Comparison of ENCODE assay signal across 14 cellular contexts in the genomic region with DNA sequence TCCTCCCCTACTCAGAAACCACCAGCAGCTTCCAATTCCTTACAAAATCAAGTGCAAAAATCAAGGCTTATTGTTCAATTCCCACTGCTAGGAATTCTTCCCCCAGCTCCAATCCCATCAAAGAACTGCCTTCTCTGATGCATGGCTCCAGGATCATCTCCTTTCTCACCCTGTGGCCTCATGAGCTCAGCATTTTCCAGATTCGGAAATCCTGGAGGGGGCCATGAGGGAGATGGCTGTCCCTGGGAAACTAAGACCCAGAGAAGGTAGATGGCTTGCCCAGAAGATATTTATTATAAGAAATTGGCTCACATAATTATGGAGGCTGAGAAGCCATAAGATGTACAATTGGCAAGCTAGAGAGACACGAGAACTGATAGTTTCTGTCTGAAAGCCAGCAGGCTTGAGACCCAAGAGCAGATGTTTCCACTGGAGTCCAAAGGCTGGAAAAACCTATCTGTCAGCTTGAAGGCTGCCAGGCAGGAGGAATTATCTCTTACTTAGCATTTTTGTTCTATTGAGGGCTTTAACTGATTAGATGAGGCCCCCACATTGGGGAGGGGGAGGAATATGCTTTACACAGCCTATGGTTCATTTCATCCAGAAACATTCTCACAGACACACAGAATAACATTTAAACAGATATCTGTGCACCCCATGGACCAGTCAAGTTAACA. TPM values are rescaled to one million over a fixed set of nuclear protein-coding genes. Genes with fewer than 3 reads are reported as not detected.
DNase-seq lines count a peak whose midpoint lies in the region; ATAC-seq, FAIRE-seq and TF ChIP-seq lines count a peak whose summit lies in the region.
"Had no signal": no experiment of that assay in that cellular context is flagged by ENCODE, and none has a peak within 500 bp of the region (broad histone marks: within the 10 kb centered on the region; RNA-seq: fewer than 3 reads in every experiment).

No MANE protein-coding gene starts in this region.

- H3K9me3 ChIP-seq in HCT116 (ENCODE audit: control insufficient read depth in 1 of 2, insufficient read depth in 1 of 2, low read depth in 1 of 2, low read length in 2 of 2): no peaks in the 10 kb centered on the region
- no peaks in the 10 kb centered on the region for H3K9me3 ChIP-seq in K562 (replicated peaks; ENCODE audit: control insufficient read depth, insufficient read depth, low read depth, low read length)
- no peaks in the 10 kb centered on the region for H3K9me3 ChIP-seq in MG63
- H3K9me3 ChIP-seq: Peyer's patch had no signal

- no peak overlapping the region for H3K56ac ChIP-seq in mesendoderm (ENCODE audit: low read length)

- no peak overlapping the region for H4K5ac ChIP-seq in mesendoderm (ENCODE audit: low read length)

- ATAC-seq in HCT116: no peak
- no peak for ATAC-seq in K562
- no peak for ATAC-seq in GM19395 (IDR thresholded peaks at IDR 0.05; ENCODE audit: unreplicated experiment)

- no peak overlapping the region for H3K18ac ChIP-seq in mesendoderm (ENCODE audit: low read length)

- no peak overlapping the region for H3K4ac ChIP-seq in mesendoderm (ENCODE audit: low read depth, low read length)

- no peak overlapping the region for H3K4me3 Mint-ChIP-seq in activated naive CD4-positive, alpha-beta T cell treated with anti-CD3 and anti-CD28 coated beads for 36 hours

- no peak for FAIRE-seq in K562 (lab: Jason Lieb, UNC)

- H3K36me3 Mint-ChIP-seq in activated naive CD4-positive, alpha-beta T cell treated with anti-CD3 and anti-CD28 coated beads for 36 hours (ENCODE audit: low read depth): peaks cover 2% of the 10 kb centered on the region
- H3K36me3 Mint-ChIP-seq: activated naive CD4-positive, alpha-beta T cell treated with anti-CD3 and anti-CD28 coated beads, Interleukin-2, amount 50 U/mL, for 72 hours had no signal

- CTCF ChIA-PET in HCT116 (lab: Charles Lee): interaction anchor here (1.2 kb wide), 1 partner anchor 77 kb away, joined by 3 read pairs; no protein-coding TSS in a partner anchor
- CTCF ChIA-PET in K562 (lab: Yijun Ruan, JAX; ENCODE audit: low intra/inter-chr PET ratio): interaction anchor here (0.6 kb wide), 1 partner anchor 18 kb away, joined by 4 read pairs; no protein-coding TSS in a partner anchor
- CTCF ChIA-PET in activated naive CD4-positive, alpha-beta T cell treated with anti-CD3 and anti-CD28 coated beads for 36 hours (lab: Charles Lee): interaction anchor here (1.4 kb wide), 1 partner anchor 27 kb away, joined by 3 read pairs; no protein-coding TSS in a partner anchor

- no peak overlapping the region for H2AK5ac ChIP-seq in mesendoderm (ENCODE audit: low read length)

- peaks cover 18% of the 10 kb centered on the region for H3K4me1 Mint-ChIP-seq in activated naive CD4-positive, alpha-beta T cell treated with anti-CD3 and anti-CD28 coated beads for 36 hours (ENCODE audit: low read depth)

- H3K9ac ChIP-seq in HCT116 (ENCODE audit: low read length) (peak overlapping the region; percentile 46), K562 (ENCODE audit: insufficient read depth in 1 of 2, low read depth in 2 of 2, low read length in 2 of 2) (no peak overlapping the region), mesendoderm (ENCODE audit: low read length) (no peak overlapping the region)

- TF ChIP-seq RAD21 in HCT116 (IDR thresholded peaks at IDR 0.05; ENCODE audit: low read depth): no peak
- TF ChIP-seq RAD21 in K562 (CRISPR knock-in tag; conservative IDR thresholded peaks at IDR 0.05 in 1 of 2, IDR thresholded peaks at IDR 0.05 in 1 of 2): no peak

- H3K36me3 ChIP-seq in ACC112 (ENCODE audit: insufficient read depth, low read length) (peaks cover 9% of the 10 kb centered on the region), HCT116 (ENCODE audit: control insufficient read depth in 1 of 2, insufficient read depth in 2 of 2, low read length in 2 of 2) (no peaks in the 10 kb centered on the region), K562 (ENCODE audit: control insufficient read depth, insufficient read depth, low read length) (no peaks in the 10 kb centered on the region), mesendoderm (ENCODE audit: control insufficient read depth, insufficient read depth, low read length) (no peaks in the 10 kb centered on the region), MG63 (no peaks in the 10 kb centered on the region)
- H3K36me3 ChIP-seq: Peyer's patch had no signal

- no peaks in the 10 kb centered on the region for H3K9me1 ChIP-seq in K562 (ENCODE audit: control insufficient read depth, insufficient read depth, low read length)

- TF ChIP-seq CTCF in HCT116 (IDR thresholded peaks at IDR 0.05 in 2 of 3, conservative IDR thresholded peaks at IDR 0.05 in 1 of 3; ENCODE audit: borderline replicate concordance in 1 of 3, insufficient read depth in 1 of 3, low read depth in 2 of 3, low read length in 2 of 3) (no peak), K562 (IDR thresholded peaks at IDR 0.05 in 2 of 3, conservative IDR thresholded peaks at IDR 0.05 in 1 of 3; ENCODE audit: insufficient read depth in 2 of 3, low read depth in 1 of 3, low read length in 3 of 3) (no peak)

- no peaks in the 10 kb centered on the region for H3K27me3 Mint-ChIP-seq in activated naive CD4-positive, alpha-beta T cell treated with anti-CD3 and anti-CD28 coated beads for 36 hours (ENCODE audit: low read depth)

- TF ChIP-seq POLR2A in HCT116 (IDR thresholded peaks at IDR 0.05; ENCODE audit: borderline replicate concordance, extremely low read depth, insufficient read depth, insufficient read length) (no peak), K562 (conservative IDR thresholded peaks at IDR 0.05) (no peak)

- no TSS peak for BruUV-seq in HCT116 (replicated peaks; lab: Mats Ljungman, UMichigan)
- no TSS peak for BruUV-seq in K562 (replicated peaks; lab: Mats Ljungman, UMichigan)

- no peak overlapping the region for H4K8ac ChIP-seq in mesendoderm (ENCODE audit: low read depth, low read length)

- H2AFZ ChIP-seq in ACC112 (ENCODE audit: low read length, unreplicated experiment) (no peak overlapping the region), HCT116 (ENCODE audit: low read depth, low read length, poor library complexity, severe bottlenecking) (no peak overlapping the region), K562 (ENCODE audit: low read depth, low read length) (no peak overlapping the region)

- no peak for DNase-seq in HCT116 (ENCODE audit: low read depth, low spot score)
- DNase-seq in K562 (ENCODE audit: extremely low read depth in 1 of 4, low spot score in 3 of 4): no peak
- peak; percentile 69 for DNase-seq in mesendoderm
- no peak for DNase-seq in activated naive CD4-positive, alpha-beta T cell treated with anti-CD3 and anti-CD28 coated beads for 36 hours
- no peak for DNase-seq in anterior cingulate cortex (lab: John Stamatoyannopoulos, UW)
- no peak for DNase-seq in MG63
- DNase-seq: activated T-cell treated with anti-CD3 and anti-CD28 coated beads for 4 hours, NCI-H1694 treated with DMSO at 0.1 percent for 48 hours, NCI-H524 treated with DMSO at 0.1 percent for 48 hours, occipital lobe had no signal

- peak overlapping the region; percentile 100 for H3K27ac ChIP-seq in ACC112 (ENCODE audit: low read depth, low read length)
- no peak overlapping the region for H3K27ac ChIP-seq in HCT116 (ENCODE audit: low read depth, low read length)
- no peak overlapping the region for H3K27ac ChIP-seq in K562 (ENCODE audit: extremely low read depth, low read depth, low read length)
- H3K27ac ChIP-seq in mesendoderm (ENCODE audit: low read depth, low read length): no peak overlapping the region
- H3K27ac ChIP-seq: Peyer's patch had no signal

- RAD21 ChIA-PET in HCT116 (lab: Charles Lee; ENCODE audit: low non-redundant PET in 1 of 2, low total read pairs in 2 of 2, uncharacterized antibody in 2 of 2, unreplicated experiment in 2 of 2): no interaction called here

- H3K9me3 Mint-ChIP-seq in activated naive CD4-positive, alpha-beta T cell treated with anti-CD3 and anti-CD28 coated beads for 36 hours: peaks cover 3% of the 10 kb centered on the region

- H3K79me2 ChIP-seq in ACC112 (ENCODE audit: control insufficient read depth, insufficient read depth, low read length, unreplicated experiment) (no peaks in the 10 kb centered on the region), HCT116 (ENCODE audit: insufficient read depth, low read length) (no peaks in the 10 kb centered on the region), K562 (ENCODE audit: control insufficient read depth, insufficient read depth, low read length) (no peaks in the 10 kb centered on the region), mesendoderm (ENCODE audit: control insufficient read depth, insufficient read depth, low read length) (no peaks in the 10 kb centered on the region)

- no peak overlapping the region for H3K27ac Mint-ChIP-seq in activated naive CD4-positive, alpha-beta T cell treated with anti-CD3 and anti-CD28 coated beads for 36 hours
- H3K27ac Mint-ChIP-seq: activated naive CD4-positive, alpha-beta T cell treated with anti-CD3 and anti-CD28 coated beads, Interleukin-2, amount 50 U/mL, for 72 hours had no signal

- H3K4me1 ChIP-seq in ACC112 (ENCODE audit: control insufficient read depth, insufficient read depth, low read length, unreplicated experiment) (peaks cover 24% of the 10 kb centered on the region), HCT116 (ENCODE audit: control insufficient read depth in 1 of 2, insufficient read depth in 2 of 2, low read length in 2 of 2) (peaks cover 44 to 84% of the 10 kb centered on the region in 2 experiments), K562 (replicated peaks in 1 of 2; ENCODE audit: control insufficient read depth in 2 of 2, insufficient read depth in 2 of 2, low read length in 2 of 2) (peaks cover 0 to 9% of the 10 kb centered on the region in 2 experiments; a peak in 4 of 5 replicates), mesendoderm (ENCODE audit: control insufficient read depth, low read depth, low read length) (no peaks in the 10 kb centered on the region)

- H3K23ac ChIP-seq in mesendoderm (ENCODE audit: low read length): no peak overlapping the region

- H3K4me2 ChIP-seq in HCT116 (ENCODE audit: low read length) (peak overlapping the region; percentile 43), K562 (ENCODE audit: insufficient read depth, low read length) (no peak overlapping the region), mesendoderm (ENCODE audit: low read length) (no peak overlapping the region)

- H4K20me1 ChIP-seq in HCT116 (ENCODE audit: insufficient read depth) (no peaks in the 10 kb centered on the region), K562 (replicated peaks; ENCODE audit: control insufficient read depth, insufficient read depth, low read length) (no peaks in the 10 kb centered on the region)

- 9% methylated on average over 2 of the region's 2 CpGs for WGBS in K562 (ENCODE audit: insufficient coverage, low coverage, missing lambda C conversion rate)
- no CpG with 5 or more reads among the region's 2 CpGs for WGBS in mesendoderm (ENCODE audit: extremely low coverage, insufficient coverage, low lambda C conversion rate)

- no peak overlapping the region for H2BK120ac ChIP-seq in mesendoderm (ENCODE audit: low read depth, low read length)

- no peaks in the 10 kb centered on the region for H3K9me2 ChIP-seq in HCT116 (ENCODE audit: insufficient read depth)

- no peak for TF ChIP-seq EP300 in K562 (IDR thresholded peaks at IDR 0.05; ENCODE audit: low read length)

- H3K4me3 ChIP-seq in ACC112 (ENCODE audit: low read depth, low read length) (no peak overlapping the region), HCT116 (replicated peaks in 1 of 2; ENCODE audit: low read depth in 1 of 2, low read length in 2 of 2) (no peak overlapping the region), K562 (no peak overlapping the region), mesendoderm (ENCODE audit: low read length) (no peak overlapping the region), MG63 (no peak overlapping the region)
- H3K4me3 ChIP-seq: Peyer's patch had no signal

- H3K27me3 ChIP-seq in ACC112 (ENCODE audit: insufficient read depth, low read length) (no peaks in the 10 kb centered on the region), HCT116 (ENCODE audit: insufficient read depth, low read length) (no peaks in the 10 kb centered on the region), K562 (ENCODE audit: control insufficient read depth in 2 of 2, insufficient read depth in 2 of 2, low read length in 2 of 2) (no peaks in the 10 kb centered on the region; a peak in 1 of 5 replicates), mesendoderm (ENCODE audit: insufficient read depth, low read length, poor library complexity) (no peaks in the 10 kb centered on the region), MG63 (no peaks in the 10 kb centered on the region)
- H3K27me3 ChIP-seq: Peyer's patch had no signal

- H3K79me1 ChIP-seq in mesendoderm (ENCODE audit: low read length): no peaks in the 10 kb centered on the region

- in situ Hi-C loops in K562 (cut with MboI): no loop called here

- intact Hi-C loops in HCT116 (cut with micrococcal nuclease) (no loop called here), K562 (cut with micrococcal nuclease) (no loop called here)
- intact Hi-C loops in activated naive CD4-positive, alpha-beta T cell treated with anti-CD3 and anti-CD28 coated beads for 36 hours (cut with micrococcal nuclease): no loop called here

- POLR2A ChIA-PET in HCT116 (lab: Charles Lee): interaction anchor here (1.7 to 6.9 kb wide), 2 partner anchors 9 to 58 kb away, joined by 4 to 73 read pairs; partner anchors contain the start of gene GADD45B
- POLR2A ChIA-PET in K562 (lab: Yijun Ruan, JAX): interaction anchor here (1.3 to 2.1 kb wide), 5 partner anchors 9 to 58 kb away, joined by 3 to 12 read pairs (median 5); partner anchors contain the start of gene GADD45B

- no peak overlapping the region for H2BK5ac ChIP-seq in mesendoderm (ENCODE audit: low read length)

- no peak overlapping the region for H2BK15ac ChIP-seq in mesendoderm (replicated peaks; ENCODE audit: low read depth)

RNA-seq across cellular contexts. Expression of gene GADD45B, which starts 58.6 kb away (rescaled TPM):
- total RNA-seq in HCT116 (2021; ENCODE audit: unreplicated experiment) (37.9 TPM), K562 (2014; rRNA removed) (3.9 and 4.1 TPM in 2 replicates), K562 (2014; rRNA removed; fragmentation: Illumina TruSeq; extraction: Trizol) (1.7 and 2.1 TPM in 2 replicates), K562 (2015; rRNA removed; fragmentation: Illumina TruSeq; extraction: Trizol) (1.9 and 2.0 TPM in 2 replicates), K562 (2021) (2.9 and 3.1 TPM in 2 replicates)
- 40.1 and 61.8 TPM in 2 replicates for polyA plus RNA-seq in HCT116 (2012)
- total RNA-seq in K562 (2011; cell fraction: chromatin; rRNA removed; ENCODE audit: low replicate concordance): 7.1 and 17.3 TPM in 2 replicates
- total RNA-seq in K562 (2011; cell fraction: nucleolus; rRNA removed): 18.6 and 27.0 TPM in 2 replicates
- 12.8 and 19.0 TPM in 2 replicates for total RNA-seq in K562 (2011; cell fraction: nucleoplasm; rRNA removed)
- polyA plus RNA-seq in K562 (2011; rRNA removed) (2.7 and 4.7 TPM in 2 replicates), K562 (2014; fragmentation: Illumina TruSeq; extraction: Trizol) (0.79 and 1.0 TPM in 2 replicates), K562 (2014; fragmentation: Nextera tagmentation; extraction: Ambion mirVana) (under 1 TPM; 0.06 to 0.18 TPM), K562 (2014; rRNA removed) (2.5 and 2.7 TPM in 2 replicates)
- polyA plus RNA-seq in K562 (2011; cell fraction: cytosol; rRNA removed): 5.2 and 6.5 TPM in 2 replicates
- 8.7 and 19.6 TPM in 2 replicates for polyA plus RNA-seq in K562 (2011; cell fraction: nucleus; rRNA removed)
- polyA plus RNA-seq in K562 (2012): 2.9 and 8.2 TPM in 2 replicates
- polyA minus RNA-seq in K562 (2011; rRNA and poly(A)+ RNA removed): 3.5 and 5.2 TPM in 2 replicates
- polyA minus RNA-seq in K562 (2011; cell fraction: cytosol; rRNA and poly(A)+ RNA removed): 4.3 and 18.2 TPM in 2 replicates
- polyA minus RNA-seq in K562 (2011; cell fraction: nucleus; rRNA and poly(A)+ RNA removed): 17.8 and 31.2 TPM in 2 replicates
- 43.7 TPM for polyA plus RNA-seq in mesendoderm (2013, experiment 1 of 2)
- 44.8 TPM for polyA plus RNA-seq in mesendoderm (2013, experiment 2 of 2)
- total RNA-seq in activated naive CD4-positive, alpha-beta T cell treated with anti-CD3 and anti-CD28 coated beads for 36 hours: 100 to 1,000 TPM; 107 to 112 TPM
- 36.4 and 48.7 TPM in 2 replicates for total RNA-seq in MG63 (2014; rRNA removed; shearing (Covaris generic); ENCODE audit: low replicate concordance)
